Comparison of ENCODE assay signal across 1 cellular context in the genomic region with DNA sequence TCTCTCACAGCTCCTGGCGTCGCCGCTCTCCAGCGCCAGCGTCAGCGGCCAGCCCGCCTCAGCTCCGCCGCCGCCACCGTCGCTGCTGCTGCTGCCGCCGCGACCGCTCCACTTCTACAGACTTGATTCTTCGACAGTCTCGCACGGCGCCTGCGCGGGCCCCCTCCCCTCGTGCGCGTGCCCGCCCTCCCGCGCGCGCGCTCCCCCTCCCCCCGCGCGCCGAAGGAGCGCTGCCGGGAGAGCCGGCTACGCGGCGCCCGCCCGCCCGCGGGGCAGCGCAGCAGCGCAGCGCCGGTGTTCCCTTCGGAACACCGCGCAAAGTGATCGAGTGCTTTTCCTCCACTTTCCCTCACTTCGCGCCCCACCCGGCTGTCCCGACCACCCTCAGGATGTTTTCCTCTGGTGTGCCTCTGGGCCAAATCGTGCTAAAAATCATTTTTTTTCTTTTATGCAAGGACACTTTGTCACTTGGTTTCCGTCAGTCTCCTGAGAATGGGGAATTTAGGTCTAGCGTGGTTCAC.
TF ChIP-seq lines count a peak whose summit lies in the region.

Gene IRF2BP2 (minus strand): TSS at position 118 of the 521 bp plus-strand sequence. CDS start 684 bp downstream, outside the sequence.

TF ChIP-seq in K562, 482 proteins besides CTCF, POLR2A, EP300 and RAD21 (continued from another document and continues in another):
- TF ChIP-seq, protein P1, sequence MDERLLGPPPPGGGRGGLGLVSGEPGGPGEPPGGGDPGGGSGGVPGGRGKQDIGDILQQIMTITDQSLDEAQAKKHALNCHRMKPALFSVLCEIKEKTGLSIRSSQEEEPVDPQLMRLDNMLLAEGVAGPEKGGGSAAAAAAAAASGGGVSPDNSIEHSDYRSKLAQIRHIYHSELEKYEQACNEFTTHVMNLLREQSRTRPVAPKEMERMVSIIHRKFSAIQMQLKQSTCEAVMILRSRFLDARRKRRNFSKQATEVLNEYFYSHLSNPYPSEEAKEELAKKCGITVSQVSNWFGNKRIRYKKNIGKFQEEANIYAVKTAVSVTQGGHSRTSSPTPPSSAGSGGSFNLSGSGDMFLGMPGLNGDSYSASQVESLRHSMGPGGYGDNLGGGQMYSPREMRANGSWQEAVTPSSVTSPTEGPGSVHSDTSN (CRISPR knock-in tag; IDR thresholded peaks at IDR 0.05; ENCODE audit: low read depth): no peak
- TF ChIP-seq, protein P1 (tag; conservative IDR thresholded peaks at IDR 0.05; ENCODE audit: low read depth): 0 out of 2 replicates have a peak, but pooled peaks have one; percentile 20
- TF ChIP-seq BRD4 (IDR thresholded peaks at IDR 0.05) (peak; percentile 90), CHD1 (IDR thresholded peaks at IDR 0.05; ENCODE audit: low read length) (peak; percentile 91), ZZZ3 (IDR thresholded peaks at IDR 0.05) (no peak), POLR2AphosphoS5 (IDR thresholded peaks at IDR 0.05; ENCODE audit: control insufficient read depth, insufficient read depth, low read depth, low read length) (peak; percentile 90), ILF3 (IDR thresholded peaks at IDR 0.05; ENCODE audit: borderline replicate concordance) (no peak), TRIM28 (IDR thresholded peaks at IDR 0.05) (no peak), ZNF133 (CRISPR knock-in tag; IDR thresholded peaks at IDR 0.05) (no peak), ZNF444 (CRISPR knock-in tag; IDR thresholded peaks at IDR 0.05) (peak; percentile 91), ZNF764 (CRISPR knock-in tag; IDR thresholded peaks at IDR 0.05; ENCODE audit: low read depth) (no peak), TSHZ1 (CRISPR knock-in tag; IDR thresholded peaks at IDR 0.05) (no peak), DPF2 (IDR thresholded peaks at IDR 0.05) (peak; percentile 65), ZNF41 (CRISPR knock-in tag; conservative IDR thresholded peaks at IDR 0.05) (peak; percentile 4; the same call in 1 of the 2 replicates), ZNF143 (CRISPR knock-in tag; IDR thresholded peaks at IDR 0.05) (no peak), ZNF316 (IDR thresholded peaks at IDR 0.05) (no peak), ZNF354B (CRISPR knock-in tag; IDR thresholded peaks at IDR 0.05) (peak; percentile 15; the same call in 1 of the 2 replicates), HDAC2 (IDR thresholded peaks at IDR 0.05) (peak; percentile 50; the same call in 1 of the 2 replicates), NCOA6 (IDR thresholded peaks at IDR 0.05) (no peak), ZNF609 (CRISPR knock-in tag; IDR thresholded peaks at IDR 0.05; ENCODE audit: borderline replicate concordance) (peak; percentile 84; the same call in 1 of the 2 replicates), NEUROD1 (IDR thresholded peaks at IDR 0.05; ENCODE audit: borderline replicate concordance, low read depth, low read length, partially characterized antibody) (no peak), HNRNPUL1 (IDR thresholded peaks at IDR 0.05; ENCODE audit: low read length) (no peak), MBD2 (IDR thresholded peaks at IDR 0.05; ENCODE audit: borderline replicate concordance, low read depth) (no peak; the same call in 1 of the 2 replicates), MXD1 (CRISPR knock-in tag; IDR thresholded peaks at IDR 0.05; ENCODE audit: borderline replicate concordance, poor library complexity, severe bottlenecking) (no peak), HDAC6 (IDR thresholded peaks at IDR 0.05; ENCODE audit: low read depth, low read length) (no peak)
- TF ChIP-seq, protein P2, sequence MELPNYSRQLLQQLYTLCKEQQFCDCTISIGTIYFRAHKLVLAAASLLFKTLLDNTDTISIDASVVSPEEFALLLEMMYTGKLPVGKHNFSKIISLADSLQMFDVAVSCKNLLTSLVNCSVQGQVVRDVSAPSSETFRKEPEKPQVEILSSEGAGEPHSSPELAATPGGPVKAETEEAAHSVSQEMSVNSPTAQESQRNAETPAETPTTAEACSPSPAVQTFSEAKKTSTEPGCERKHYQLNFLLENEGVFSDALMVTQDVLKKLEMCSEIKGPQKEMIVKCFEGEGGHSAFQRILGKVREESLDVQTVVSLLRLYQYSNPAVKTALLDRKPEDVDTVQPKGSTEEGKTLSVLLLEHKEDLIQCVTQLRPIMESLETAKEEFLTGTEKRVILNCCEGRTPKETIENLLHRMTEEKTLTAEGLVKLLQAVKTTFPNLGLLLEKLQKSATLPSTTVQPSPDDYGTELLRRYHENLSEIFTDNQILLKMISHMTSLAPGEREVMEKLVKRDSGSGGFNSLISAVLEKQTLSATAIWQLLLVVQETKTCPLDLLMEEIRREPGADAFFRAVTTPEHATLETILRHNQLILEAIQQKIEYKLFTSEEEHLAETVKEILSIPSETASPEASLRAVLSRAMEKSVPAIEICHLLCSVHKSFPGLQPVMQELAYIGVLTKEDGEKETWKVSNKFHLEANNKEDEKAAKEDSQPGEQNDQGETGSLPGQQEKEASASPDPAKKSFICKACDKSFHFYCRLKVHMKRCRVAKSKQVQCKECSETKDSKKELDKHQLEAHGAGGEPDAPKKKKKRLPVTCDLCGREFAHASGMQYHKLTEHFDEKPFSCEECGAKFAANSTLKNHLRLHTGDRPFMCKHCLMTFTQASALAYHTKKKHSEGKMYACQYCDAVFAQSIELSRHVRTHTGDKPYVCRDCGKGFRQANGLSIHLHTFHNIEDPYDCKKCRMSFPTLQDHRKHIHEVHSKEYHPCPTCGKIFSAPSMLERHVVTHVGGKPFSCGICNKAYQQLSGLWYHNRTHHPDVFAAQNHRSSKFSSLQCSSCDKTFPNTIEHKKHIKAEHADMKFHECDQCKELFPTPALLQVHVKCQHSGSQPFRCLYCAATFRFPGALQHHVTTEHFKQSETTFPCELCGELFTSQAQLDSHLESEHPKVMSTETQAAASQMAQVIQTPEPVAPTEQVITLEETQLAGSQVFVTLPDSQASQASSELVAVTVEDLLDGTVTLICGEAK (IDR thresholded peaks at IDR 0.05): peak; percentile 47; the same call in 1 of the 2 replicates
- TF ChIP-seq, protein P2 (CRISPR knock-in tag; IDR thresholded peaks at IDR 0.05): no peak
- TF ChIP-seq, protein P3, sequence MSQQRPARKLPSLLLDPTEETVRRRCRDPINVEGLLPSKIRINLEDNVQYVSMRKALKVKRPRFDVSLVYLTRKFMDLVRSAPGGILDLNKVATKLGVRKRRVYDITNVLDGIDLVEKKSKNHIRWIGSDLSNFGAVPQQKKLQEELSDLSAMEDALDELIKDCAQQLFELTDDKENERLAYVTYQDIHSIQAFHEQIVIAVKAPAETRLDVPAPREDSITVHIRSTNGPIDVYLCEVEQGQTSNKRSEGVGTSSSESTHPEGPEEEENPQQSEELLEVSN (IDR thresholded peaks at IDR 0.05; ENCODE audit: borderline replicate concordance in 1 of 2, extremely low read depth in 1 of 2, insufficient read depth in 1 of 2, insufficient read length in 1 of 2, low read depth in 1 of 2, low read length in 1 of 2, poor library complexity in 1 of 2, severe bottlenecking in 1 of 2): peak in 1 of 2 experiments; percentile 92
- TF ChIP-seq, protein P4, sequence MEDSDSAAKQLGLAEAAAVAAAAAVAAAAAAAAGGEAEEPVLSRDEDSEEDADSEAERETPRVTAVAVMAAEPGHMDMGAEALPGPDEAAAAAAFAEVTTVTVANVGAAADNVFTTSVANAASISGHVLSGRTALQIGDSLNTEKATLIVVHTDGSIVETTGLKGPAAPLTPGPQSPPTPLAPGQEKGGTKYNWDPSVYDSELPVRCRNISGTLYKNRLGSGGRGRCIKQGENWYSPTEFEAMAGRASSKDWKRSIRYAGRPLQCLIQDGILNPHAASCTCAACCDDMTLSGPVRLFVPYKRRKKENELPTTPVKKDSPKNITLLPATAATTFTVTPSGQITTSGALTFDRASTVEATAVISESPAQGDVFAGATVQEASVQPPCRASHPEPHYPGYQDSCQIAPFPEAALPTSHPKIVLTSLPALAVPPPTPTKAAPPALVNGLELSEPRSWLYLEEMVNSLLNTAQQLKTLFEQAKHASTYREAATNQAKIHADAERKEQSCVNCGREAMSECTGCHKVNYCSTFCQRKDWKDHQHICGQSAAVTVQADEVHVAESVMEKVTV (CRISPR knock-in tag; IDR thresholded peaks at IDR 0.05): no peak
